In genomic region chr1:153944822-153945117, GRCh38 we compare ENCODE assay signal across 1 cellular context.
TF ChIP-seq lines count a peak whose summit lies in the region.

No MANE protein-coding gene starts in this region.

TF ChIP-seq in GM12891, 5 proteins besides CTCF, POLR2A, EP300 and RAD21:
- no peak for TF ChIP-seq PAX5 (IDR thresholded peaks at IDR 0.05; ENCODE audit: insufficient read depth, low read length, severe bottlenecking)
- no peak for TF ChIP-seq SPI1 (IDR thresholded peaks at IDR 0.05; ENCODE audit: low read depth, low read length)
